8 cellular contexts compared by ENCODE assay signal in the genomic region with DNA sequence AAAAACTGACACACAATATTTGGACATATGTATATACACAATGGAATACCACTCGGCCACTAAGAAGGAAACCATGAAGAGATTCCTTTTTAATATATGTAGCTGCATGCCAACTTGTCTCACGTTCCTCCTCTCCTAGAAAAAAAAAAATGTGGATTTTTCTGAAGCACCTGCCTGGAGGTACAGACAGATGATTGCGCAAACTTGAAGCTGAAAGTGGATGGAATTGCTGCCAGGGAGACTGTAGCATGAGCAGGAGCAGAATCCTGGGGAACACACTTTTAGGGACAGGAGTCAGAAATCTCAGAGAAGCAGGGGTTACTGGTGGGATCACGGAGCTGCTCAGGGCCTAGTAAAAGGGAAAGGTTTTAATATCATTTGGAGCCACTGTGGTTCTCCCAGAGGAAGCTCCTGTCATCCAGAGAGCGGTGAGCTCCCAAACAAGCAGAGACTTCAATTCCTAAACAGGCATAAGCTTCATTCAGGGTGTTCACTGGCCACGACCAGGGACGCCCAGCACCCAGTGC. TPM values are rescaled to one million over a fixed set of nuclear protein-coding genes. Genes with fewer than 3 reads are reported as not detected.
DNase-seq lines count a peak whose midpoint lies in the region; ATAC-seq and TF ChIP-seq lines count a peak whose summit lies in the region.

No MANE protein-coding gene starts in this region.

- H2AFZ ChIP-seq in GM23248 = peak overlapping the region; percentile 99

- WGBS in GM23248 (ENCODE audit: low coverage in 1 of 2, low lambda C conversion rate in 2 of 2, missing lambda C conversion rate in 2 of 2), 2 experiments = 35 to 38% methylated on average over 7 of the region's 7 CpGs

- no peaks in the 10 kb centered on the region for H3K9me3 ChIP-seq in GM23248 (ENCODE audit: low read depth)
- H3K9me3 ChIP-seq in RWPE2 (ENCODE audit: severe bottlenecking) = no peaks in the 10 kb centered on the region

- H3K4me3 ChIP-seq in GM23248 (peak overlapping the region; percentile 90), RWPE2 (ENCODE audit: severe bottlenecking) (peak overlapping the region; percentile 45), fibroblast of mammary gland (ENCODE audit: control insufficient read depth, low read depth, low read length) (peak overlapping the region; percentile 60), skeletal muscle cell (ENCODE audit: low read depth, low read length) (peak overlapping the region; percentile 66)

- no peaks in the 10 kb centered on the region for H3K9me2 ChIP-seq in GM23248 (ENCODE audit: insufficient read depth)

- H3K79me2 ChIP-seq in GM23248 (ENCODE audit: insufficient read depth) = no peaks in the 10 kb centered on the region

- no peak for ATAC-seq in RWPE2 (ENCODE audit: low read depth)

- in situ Hi-C loops in GM23248 (cut with MboI) = no loop called here

- H3K27me3 ChIP-seq in GM23248 (replicated peaks; ENCODE audit: insufficient read depth) (no peaks in the 10 kb centered on the region), RWPE2 (ENCODE audit: insufficient read depth, poor library complexity, severe bottlenecking) (no peaks in the 10 kb centered on the region)

- peak overlapping the region; percentile 83 for H3K9ac ChIP-seq in GM23248

- H3K4me1 ChIP-seq in GM23248 (ENCODE audit: insufficient read depth) (no peaks in the 10 kb centered on the region), RWPE2 (ENCODE audit: insufficient read depth, poor library complexity, severe bottlenecking) (no peaks in the 10 kb centered on the region)

- DNase-seq in GM23248 = no peak
- DNase-seq in RWPE2 (ENCODE audit: low spot score) = no peak
- DNase-seq in fibroblast of mammary gland (ENCODE audit: low read depth) = no peak
- no peak for DNase-seq in skeletal muscle cell (ENCODE audit: low read depth)
- no peak for DNase-seq in GF-D8 (lab: John Stamatoyannopoulos, UW)
- DNase-seq in NCI-H524 treated with DMSO at 0.1 percent for 48 hours (lab: John Stamatoyannopoulos, UW) = no peak
- no peak for DNase-seq in activated CD4-positive, CD25-positive, alpha-beta regulatory T cell treated with anti-CD3 and anti-CD28 coated beads, Interleukin-2, amount 50 U/mL, for 72 hours
- DNase-seq in cerebellar nuclear complex (lab: John Stamatoyannopoulos, UW) = no peak

- TF ChIP-seq CTCF in RWPE2 (IDR thresholded peaks at IDR 0.05; ENCODE audit: poor library complexity, severe bottlenecking) (no peak), fibroblast of mammary gland (conservative IDR thresholded peaks at IDR 0.05; ENCODE audit: control insufficient read depth, insufficient read depth, low read depth, low read length) (no peak)

- no peaks in the 10 kb centered on the region for H4K20me1 ChIP-seq in GM23248 (ENCODE audit: insufficient read depth)

- H3K4me2 ChIP-seq in GM23248 (ENCODE audit: unreplicated experiment) = peak overlapping the region; percentile 90

- H3K27ac ChIP-seq in GM23248 (peak overlapping the region; percentile 80; the same call in 1 of the 2 replicates), RWPE2 (ENCODE audit: poor library complexity, severe bottlenecking) (no peak overlapping the region)

- 0 out of 2 replicates have a peak, but pooled peaks cover 9% of the 10 kb centered on the region for H3F3A ChIP-seq in GM23248 (ENCODE audit: insufficient read depth)

- H3K36me3 ChIP-seq in GM23248 (ENCODE audit: low read depth) = no peaks in the 10 kb centered on the region
- H3K36me3 ChIP-seq in RWPE2 (ENCODE audit: low read depth) = no peaks in the 10 kb centered on the region

RNA-seq across cellular contexts. Expression of a gene that starts 0.6 kb away (rescaled TPM):
- total RNA-seq in GM23248 (2014; rRNA removed; shearing (Covaris generic)) = 21.1 and 39.0 TPM in 2 replicates
- polyA plus RNA-seq in GM23248 (2016; fragmentation: Nextera tagmentation; extraction: Ambion mirVana) = 17.1 and 19.6 TPM in 2 replicates

RNA-seq across cellular contexts. Expression of a gene that starts 30.8 kb away (rescaled TPM):
- total RNA-seq in GM23248 (2014; rRNA removed; shearing (Covaris generic)) = not detected in 2 replicates
- not detected in 2 replicates for polyA plus RNA-seq in GM23248 (2016; fragmentation: Nextera tagmentation; extraction: Ambion mirVana)
